ENCODE assay signal across 1 cellular context in genomic region chr11:67242548-67242947, GRCh38.
TF ChIP-seq lines count a peak whose summit lies in the region.

No MANE protein-coding gene starts in this region.

TF ChIP-seq in GM12878, 131 proteins besides CTCF, POLR2A, EP300 and RAD21:
- TF ChIP-seq POLR2AphosphoS5 (IDR thresholded peaks at IDR 0.05; ENCODE audit: low read length) = peak; percentile 55; the same call in 1 of the 2 replicates
- TF ChIP-seq ESRRA (IDR thresholded peaks at IDR 0.05; ENCODE audit: low read length) = no peak
- no peak for TF ChIP-seq TAF1 (IDR thresholded peaks at IDR 0.05; ENCODE audit: borderline replicate concordance, low read depth, low read length)
- no peak for TF ChIP-seq PML (IDR thresholded peaks at IDR 0.05; ENCODE audit: low read length)
- no peak for TF ChIP-seq LARP7 (IDR thresholded peaks at IDR 0.05)
- no peak for TF ChIP-seq SPI1 (IDR thresholded peaks at IDR 0.05; ENCODE audit: borderline replicate concordance, insufficient read depth, low read depth, low read length)
